ENCODE assay signal across 12 cellular contexts in the genomic region with DNA sequence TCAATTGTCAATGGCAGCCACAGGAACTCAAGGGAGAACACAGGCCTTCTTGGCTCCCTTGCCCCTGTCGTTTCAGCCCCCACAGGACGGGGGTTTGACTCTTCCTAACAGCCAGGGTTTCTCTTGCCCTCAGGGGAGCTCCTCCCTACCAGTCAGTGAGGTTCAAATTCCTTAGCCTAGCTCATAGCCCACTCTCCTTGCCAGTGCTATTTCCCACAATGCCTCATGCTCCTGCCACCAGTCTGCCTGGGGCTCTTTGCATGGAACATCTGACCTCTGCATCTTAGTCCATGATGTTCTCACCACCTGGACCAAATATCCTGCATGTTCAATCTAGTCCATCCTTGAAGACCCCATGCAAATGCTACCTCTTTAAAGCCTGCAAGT.
A peak's percentile ranks its signal among the peaks of the same experiment; 100 is the strongest.
DNase-seq lines count a peak whose midpoint lies in the region; ATAC-seq, FAIRE-seq and TF ChIP-seq lines count a peak whose summit lies in the region.
"Had no signal": no experiment of that assay in that cellular context is flagged by ENCODE, and none has a peak within 500 bp of the region (broad histone marks: within the 10 kb centered on the region; RNA-seq: fewer than 3 reads in every experiment).

No MANE protein-coding gene starts in this region.

- TSS peak; percentile 30 for BruUV-seq in HCT116 (replicated peaks; lab: Mats Ljungman, UMichigan)

- ATAC-seq in HCT116 (peak; percentile 69), sciatic nerve (no peak), lower lobe of right lung (no peak), HG02588 (IDR thresholded peaks at IDR 0.05; ENCODE audit: unreplicated experiment) (no peak)

- no peak overlapping the region for H3K4me3 Mint-ChIP-seq in astrocyte (ENCODE audit: unreplicated experiment)

- no peaks in the 10 kb centered on the region for H3K36me3 ChIP-seq in HCT116 (ENCODE audit: control insufficient read depth in 1 of 2, insufficient read depth in 2 of 2, low read length in 2 of 2)
- H3K36me3 ChIP-seq in astrocyte (ENCODE audit: insufficient read depth, low read length) = no peaks in the 10 kb centered on the region
- H3K36me3 ChIP-seq in keratinocyte (ENCODE audit: control insufficient read depth in 2 of 2, extremely low read depth in 1 of 2, insufficient read depth in 2 of 2, low read length in 2 of 2) = peaks cover 0 to 1% of the 10 kb centered on the region in 2 experiments
- no peaks in the 10 kb centered on the region for H3K36me3 ChIP-seq in lower lobe of right lung
- H3K36me3 ChIP-seq: ovary had no signal

- H3K4me1 ChIP-seq in HCT116 (ENCODE audit: control insufficient read depth in 1 of 2, insufficient read depth in 2 of 2, low read length in 2 of 2) = peaks cover 57 to 97% of the 10 kb centered on the region in 2 experiments
- peaks cover 68% of the 10 kb centered on the region for H3K4me1 ChIP-seq in astrocyte (ENCODE audit: insufficient read depth, low read length)
- H3K4me1 ChIP-seq in keratinocyte (ENCODE audit: control insufficient read depth, extremely low read depth, insufficient read depth, low read length) = peaks cover 63% of the 10 kb centered on the region
- H3K4me1 ChIP-seq in lower lobe of right lung = peaks cover 21% of the 10 kb centered on the region

- H3K9me2 ChIP-seq in HCT116 (ENCODE audit: insufficient read depth) = no peaks in the 10 kb centered on the region

- TF ChIP-seq POLR2A in HCT116 (IDR thresholded peaks at IDR 0.05; ENCODE audit: borderline replicate concordance, extremely low read depth, insufficient read depth, insufficient read length) = no peak

- H3K27ac ChIP-seq in HCT116 (ENCODE audit: low read depth, low read length) = peak overlapping the region; percentile 75
- peak overlapping the region; percentile 99 for H3K27ac ChIP-seq in astrocyte (ENCODE audit: low read depth, low read length)
- H3K27ac ChIP-seq in keratinocyte (ENCODE audit: control insufficient read depth, insufficient read depth, low read length) = peak overlapping the region; percentile 93
- H3K27ac ChIP-seq in substantia nigra (ENCODE audit: low read depth, low read length, poor library complexity, severe bottlenecking) = peak overlapping the region; percentile 78
- no peak overlapping the region for H3K27ac ChIP-seq in lower lobe of right lung
- H3K27ac ChIP-seq: ovary had no signal

- peaks cover 6% of the 10 kb centered on the region for H3K36me3 Mint-ChIP-seq in astrocyte (ENCODE audit: low read depth, unreplicated experiment)

- TF ChIP-seq RAD21 in HCT116 (IDR thresholded peaks at IDR 0.05; ENCODE audit: low read depth) = no peak

- no peaks in the 10 kb centered on the region for H3K9me3 ChIP-seq in HCT116 (ENCODE audit: control insufficient read depth in 1 of 2, insufficient read depth in 1 of 2, low read depth in 1 of 2, low read length in 2 of 2)
- H3K9me3 ChIP-seq in astrocyte (ENCODE audit: insufficient read depth, low read depth, low read length) = no peaks in the 10 kb centered on the region
- H3K9me3 ChIP-seq in keratinocyte (ENCODE audit: control insufficient read depth, low read depth, low read length) = no peaks in the 10 kb centered on the region
- H3K9me3 ChIP-seq in lower lobe of right lung = no peaks in the 10 kb centered on the region
- H3K9me3 ChIP-seq: ovary had no signal

- FAIRE-seq in astrocyte (lab: Jason Lieb, UNC) (no peak), keratinocyte (lab: Jason Lieb, UNC) (peak; percentile 51)
- FAIRE-seq: D721Med, GM18507 had no signal

- H4K20me1 ChIP-seq in HCT116 (ENCODE audit: insufficient read depth) (no peaks in the 10 kb centered on the region), astrocyte (ENCODE audit: insufficient read depth, low read length) (no peaks in the 10 kb centered on the region), keratinocyte (ENCODE audit: control insufficient read depth, extremely low read depth, insufficient read depth, low read length) (no peaks in the 10 kb centered on the region)

- H3K27ac Mint-ChIP-seq in astrocyte (ENCODE audit: unreplicated experiment) = peak overlapping the region; percentile 91

- CTCF ChIA-PET in HCT116 (lab: Charles Lee) = interaction anchor here (1.2 kb wide), 1 partner anchor 47 kb away, joined by 4 read pairs; no protein-coding TSS in a partner anchor

- no peak for DNase-seq in HCT116 (ENCODE audit: low read depth, low spot score)
- no peak for DNase-seq in astrocyte (ENCODE audit: low read depth)
- peak; percentile 83 for DNase-seq in keratinocyte (ENCODE audit: low read depth, low spot score)
- no peak for DNase-seq in substantia nigra (lab: John Stamatoyannopoulos, UW)
- DNase-seq in DMS79 treated with DMSO at 0.1 percent for 48 hours (lab: John Stamatoyannopoulos, UW) = no peak
- no peak for DNase-seq in sciatic nerve (ENCODE audit: low spot score)
- DNase-seq in lower lobe of right lung = no peak
- DNase-seq: erythroblast, ovary had no signal

- H2AFZ ChIP-seq in HCT116 (ENCODE audit: low read depth, low read length, poor library complexity, severe bottlenecking) (no peak overlapping the region), astrocyte (ENCODE audit: low read depth, low read length) (no peak overlapping the region), keratinocyte (ENCODE audit: control insufficient read depth, low read length) (no peak overlapping the region)

- H3K9me3 Mint-ChIP-seq in astrocyte (ENCODE audit: unreplicated experiment) = no peaks in the 10 kb centered on the region

- H3K27me3 Mint-ChIP-seq in astrocyte (ENCODE audit: low read depth, unreplicated experiment) = no peaks in the 10 kb centered on the region

- peak overlapping the region in 1 of 2 experiments; percentile 42; a peak in 2 of 4 replicates for H3K4me3 ChIP-seq in HCT116 (replicated peaks in 1 of 2; ENCODE audit: low read depth in 1 of 2, low read length in 2 of 2)
- no peak overlapping the region for H3K4me3 ChIP-seq in astrocyte (ENCODE audit: insufficient read depth, low read depth, low read length)
- H3K4me3 ChIP-seq in keratinocyte (ENCODE audit: control insufficient read depth in 2 of 3, extremely low read depth in 1 of 3, insufficient read depth in 2 of 3, low read depth in 1 of 3, low read length in 3 of 3) = peak overlapping the region in 2 of 3 experiments; percentile 15 to 22
- H3K4me3 ChIP-seq in lower lobe of right lung = no peak overlapping the region
- H3K4me3 ChIP-seq: ovary had no signal

- TF ChIP-seq CTCF in HCT116 (IDR thresholded peaks at IDR 0.05 in 2 of 3, conservative IDR thresholded peaks at IDR 0.05 in 1 of 3; ENCODE audit: borderline replicate concordance in 1 of 3, insufficient read depth in 1 of 3, low read depth in 2 of 3, low read length in 2 of 3) = no peak
- TF ChIP-seq CTCF in astrocyte (IDR thresholded peaks at IDR 0.05; ENCODE audit: insufficient read depth, low read depth, low read length) = no peak
- TF ChIP-seq CTCF in keratinocyte (optimal IDR thresholded peaks at IDR 0.05 in 1 of 3, IDR thresholded peaks at IDR 0.05 in 1 of 3, conservative IDR thresholded peaks at IDR 0.05 in 1 of 3; ENCODE audit: extremely low read depth in 1 of 3, insufficient read depth in 2 of 3, low read length in 3 of 3) = no peak
- no peak for TF ChIP-seq CTCF in lower lobe of right lung (IDR thresholded peaks at IDR 0.05)

- H3K79me2 ChIP-seq in HCT116 (ENCODE audit: insufficient read depth, low read length) = peaks cover 62% of the 10 kb centered on the region
- peaks cover 69% of the 10 kb centered on the region for H3K79me2 ChIP-seq in astrocyte (ENCODE audit: insufficient read depth, low read length)
- H3K79me2 ChIP-seq in keratinocyte (ENCODE audit: control insufficient read depth, insufficient read depth, low read length) = peaks cover 70% of the 10 kb centered on the region

- no peaks in the 10 kb centered on the region for H3K9me1 ChIP-seq in keratinocyte (ENCODE audit: control insufficient read depth, extremely low read depth, insufficient read depth, low read length)

- H3K9ac ChIP-seq in HCT116 (ENCODE audit: low read length) (peak overlapping the region; percentile 69), astrocyte (ENCODE audit: low read length) (peak overlapping the region; percentile 86), keratinocyte (ENCODE audit: control insufficient read depth, extremely low read depth, insufficient read depth, low read length) (peak overlapping the region; percentile 72)

- no peaks in the 10 kb centered on the region for H3K27me3 ChIP-seq in HCT116 (ENCODE audit: insufficient read depth, low read length)
- no peaks in the 10 kb centered on the region for H3K27me3 ChIP-seq in astrocyte (ENCODE audit: insufficient read depth, low read length)
- H3K27me3 ChIP-seq in keratinocyte (ENCODE audit: control insufficient read depth, extremely low read depth, insufficient read depth, low read length) = no peaks in the 10 kb centered on the region
- H3K27me3 ChIP-seq in lower lobe of right lung (ENCODE audit: low read depth) = no peaks in the 10 kb centered on the region
- H3K27me3 ChIP-seq: ovary had no signal

- RAD21 ChIA-PET in HCT116 (lab: Charles Lee; ENCODE audit: low non-redundant PET in 1 of 2, low total read pairs in 2 of 2, uncharacterized antibody in 2 of 2, unreplicated experiment in 2 of 2) = no interaction called here

- dilution Hi-C loops in keratinocyte (cut with MboI; ENCODE audit: extremely low pct_ligation_motif_present, low sequenced_read_pairs) = no loop called here

- POLR2A ChIA-PET in HCT116 (lab: Charles Lee) = interaction anchor here (1.8 to 2.4 kb wide), 2 partner anchors 10 to 78 kb away, joined by 4 to 11 read pairs; a partner anchor contains a TSS

- peaks cover 78% of the 10 kb centered on the region for H3K4me1 Mint-ChIP-seq in astrocyte (ENCODE audit: low read depth, unreplicated experiment)

- H3K4me2 ChIP-seq in HCT116 (ENCODE audit: low read length) (peak overlapping the region; percentile 81), astrocyte (ENCODE audit: low read length) (peak overlapping the region; percentile 83), keratinocyte (ENCODE audit: control insufficient read depth, extremely low read depth, insufficient read depth, low read depth, low read length) (peak overlapping the region; percentile 89)

- intact Hi-C loops in HCT116 (cut with micrococcal nuclease) (no loop called here), sciatic nerve (cut with DNase I) (no loop called here), lower lobe of right lung (cut with DNase I) (no loop called here)

TF ChIP-seq in HCT116, 20 proteins besides CTCF, POLR2A, EP300 and RAD21 (continues in another document):
- TF ChIP-seq, protein P1, sequence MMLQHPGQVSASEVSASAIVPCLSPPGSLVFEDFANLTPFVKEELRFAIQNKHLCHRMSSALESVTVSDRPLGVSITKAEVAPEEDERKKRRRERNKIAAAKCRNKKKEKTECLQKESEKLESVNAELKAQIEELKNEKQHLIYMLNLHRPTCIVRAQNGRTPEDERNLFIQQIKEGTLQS (IDR thresholded peaks at IDR 0.05) = no peak
- no peak for TF ChIP-seq SP1 (IDR thresholded peaks at IDR 0.05; ENCODE audit: low read depth)

Comparison
In these comparisons a context has a peak if more than half of its experiments do, and no peak if none do; other contexts are left out.
1. H3K4me3 ChIP-seq: peak in keratinocyte (2 of 3); none in astrocyte (single experiment) and lower lobe of right lung (single experiment).
2. Peak in every context shown above with its lines, with median percentiles within 50 percentile points of each other: H3K4me2 ChIP-seq and H3K9ac ChIP-seq.